In genomic region chr2:344811-345210, GRCh38 we compare ENCODE assay signal across 29 cellular contexts. TPM values are rescaled to one million over a fixed set of nuclear protein-coding genes. Genes with fewer than 3 reads are reported as not detected.
"Had no signal": no experiment of that assay in that cellular context is flagged by ENCODE, and none has a peak within 500 bp of the region (broad histone marks: within the 10 kb centered on the region; RNA-seq: fewer than 3 reads in every experiment).

No MANE protein-coding gene starts in this region.

- H3K27me3 ChIP-seq: colonic mucosa, gastrocnemius medialis, left lung had no signal

- ATAC-seq: effector memory CD8-positive, alpha-beta T cell; esophagus mucosa; gastrocnemius medialis; heart right ventricle; left cardiac atrium; left lung; left ventricle myocardium superior; lower lobe of right lung; mucosa of descending colon had no signal

- H3K36me3 ChIP-seq: colonic mucosa, esophagus squamous epithelium, gastrocnemius medialis, heart right ventricle, left lung, lower lobe of right lung had no signal

- H3K27ac ChIP-seq: colonic mucosa, epithelial cell of prostate, esophagus squamous epithelium, gastrocnemius medialis, heart right ventricle, left lung, lower lobe of right lung had no signal

- FAIRE-seq: endometrium, islet of Langerhans, keratinocyte had no signal

- H3K9me3 ChIP-seq: colonic mucosa, esophagus squamous epithelium, gastrocnemius medialis, heart right ventricle, left lung, lower lobe of right lung, mucosa of descending colon had no signal

- H3K4me1 ChIP-seq: colonic mucosa, esophagus squamous epithelium, gastrocnemius medialis, heart right ventricle, left lung, lower lobe of right lung had no signal

- H3K4me3 ChIP-seq: colonic mucosa, esophagus squamous epithelium, gastrocnemius medialis, heart right ventricle, left lung, lower lobe of right lung, mucosa of descending colon had no signal

- DNase-seq: colonic mucosa; cortex of kidney; effector CD8-positive, alpha-beta T cell; effector memory CD8-positive, alpha-beta T cell; endodermal cell; erythroblast; esophagus squamous epithelium; foreskin fibroblast; foreskin melanocyte; gastrocnemius medialis; glutamatergic neuron; head of caudate nucleus; heart right ventricle; hippocampal formation; left cardiac atrium; left lung; left ventricle myocardium superior; lower lobe of right lung; mesenchymal stem cell; mucosa of descending colon; naive B cell had no signal

RNA-seq across cellular contexts. Expression of gene ALKAL2, which starts 56.9 kb away (rescaled TPM):
- total RNA-seq: dermis microvascular lymphatic vessel endothelial cell, gastrocnemius medialis, lung microvascular endothelial cell, myocyte had no signal
- polyA plus RNA-seq: keratinocyte had no signal
